ENCODE assay signal across 8 cellular contexts in the genomic region with DNA sequence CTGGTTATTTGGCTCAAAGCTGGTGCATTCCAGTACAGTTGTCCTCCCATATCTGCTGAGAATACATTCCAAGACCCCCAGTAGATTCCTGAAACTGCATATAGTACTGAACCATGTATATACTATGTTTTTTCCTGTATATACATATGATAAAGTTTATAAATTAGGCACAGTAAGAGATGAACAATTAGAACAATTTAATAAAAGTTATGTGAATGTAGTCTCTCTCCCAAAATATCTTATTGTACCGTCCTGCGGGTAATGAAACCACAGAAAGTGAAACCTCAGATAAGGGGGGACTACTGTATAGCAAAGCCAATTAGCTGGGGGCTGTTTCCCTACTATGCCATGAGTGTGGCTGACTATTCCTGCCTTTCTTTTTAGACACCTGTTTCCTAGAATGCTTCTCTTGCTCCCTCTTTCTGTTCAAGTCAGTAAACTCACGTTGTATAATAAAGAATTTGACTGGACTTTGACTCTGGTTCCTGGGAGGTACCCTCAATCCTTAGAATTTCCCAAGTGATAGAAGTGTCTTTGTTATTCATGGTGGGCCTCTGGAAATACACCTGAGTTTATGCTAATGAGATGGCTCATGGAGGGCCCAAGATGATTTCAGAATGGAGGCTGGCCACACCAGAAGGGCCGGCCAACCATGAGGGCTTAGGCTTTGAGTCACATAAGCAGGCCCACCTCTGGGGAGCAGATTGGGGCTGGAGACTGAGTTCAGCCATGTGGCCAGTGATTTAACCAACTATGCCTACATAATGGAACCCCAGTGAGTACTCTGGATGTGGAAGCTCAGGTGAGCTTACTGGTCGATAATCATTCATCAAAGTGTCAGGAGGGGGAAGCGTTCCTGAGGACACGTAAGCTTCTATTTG. TPM values are rescaled to one million over a fixed set of nuclear protein-coding genes. Genes with fewer than 3 reads are reported as not detected.
DNase-seq lines count a peak whose midpoint lies in the region; ATAC-seq and TF ChIP-seq lines count a peak whose summit lies in the region.

No MANE protein-coding gene starts in this region.

- peak overlapping the region; percentile 94 for H3K4me3 ChIP-seq in OCI-LY3 (ENCODE audit: low read length)
- H3K4me3 ChIP-seq in endodermal cell (ENCODE audit: low read length), result peak overlapping the region; percentile 92
- H3K4me3 ChIP-seq in trophoblast cell (ENCODE audit: low read depth, low read length), result no peak overlapping the region

- H3K4me1 ChIP-seq in OCI-LY3 (ENCODE audit: low read length), result peaks cover 17% of the 10 kb centered on the region
- peaks cover 6% of the 10 kb centered on the region for H3K4me1 ChIP-seq in endodermal cell (ENCODE audit: control insufficient read depth, insufficient read depth, low read length)
- H3K4me1 ChIP-seq in trophoblast cell (ENCODE audit: control insufficient read depth in 1 of 2, insufficient read depth in 2 of 2, low read length in 2 of 2), result no peaks in the 10 kb centered on the region

- H3K27me3 Mint-ChIP-seq in endodermal cell (ENCODE audit: insufficient read depth), result no peaks in the 10 kb centered on the region

- ATAC-seq in GM18520 (IDR thresholded peaks at IDR 0.05; ENCODE audit: unreplicated experiment) (peak; percentile 0), GM19455 (IDR thresholded peaks at IDR 0.05; ENCODE audit: unreplicated experiment) (no peak)

- peak overlapping the region; percentile 65 for H4K8ac ChIP-seq in trophoblast cell (ENCODE audit: low read depth, low read length)

- H3K23ac ChIP-seq in trophoblast cell (ENCODE audit: low read length), result no peak overlapping the region

- peaks cover 3% of the 10 kb centered on the region for H3K36me3 Mint-ChIP-seq in endodermal cell (ENCODE audit: low read depth)

- H3K4ac ChIP-seq in trophoblast cell (ENCODE audit: low read depth, low read length), result no peak overlapping the region

- WGBS in endodermal cell (ENCODE audit: insufficient coverage in 1 of 2, insufficient read length in 1 of 2), 2 experiments, result 85 to 87% methylated on average over 7 of the region's 7 CpGs
- WGBS in trophoblast cell (ENCODE audit: extremely low coverage, insufficient coverage, insufficient read length), result no CpG with 5 or more reads among the region's 7 CpGs

- no peak overlapping the region for H3K18ac ChIP-seq in trophoblast cell (ENCODE audit: low read length)

- peak overlapping the region; percentile 94 for H3K27ac Mint-ChIP-seq in endodermal cell

- TF ChIP-seq CTCF in OCI-LY3 (IDR thresholded peaks at IDR 0.05; ENCODE audit: low read depth, low read length) (no peak), endodermal cell (conservative IDR thresholded peaks at IDR 0.05) (no peak)

- no peak overlapping the region for H4K12ac ChIP-seq in trophoblast cell (ENCODE audit: low read depth, low read length)

- DNase-seq in endodermal cell (peak; percentile 55), trophoblast cell (no peak), NCI-H1436 (lab: John Stamatoyannopoulos, UW) (no peak), NCI-H2171 treated with DMSO at 0.1 percent for 48 hours (lab: John Stamatoyannopoulos, UW) (no peak)
- DNase-seq in effector CD8-positive, alpha-beta T cell (lab: John Stamatoyannopoulos, UW), result no peak

- H3K4me1 Mint-ChIP-seq in endodermal cell, result peaks cover 14% of the 10 kb centered on the region

- peaks cover 6% of the 10 kb centered on the region for H3K79me1 ChIP-seq in trophoblast cell (ENCODE audit: low read length)

- no peaks in the 10 kb centered on the region for H3K9me3 ChIP-seq in OCI-LY3 (ENCODE audit: insufficient read depth, low read length)
- H3K9me3 ChIP-seq in endodermal cell (ENCODE audit: control insufficient read depth, low read length), result no peaks in the 10 kb centered on the region
- no peaks in the 10 kb centered on the region for H3K9me3 ChIP-seq in trophoblast cell (ENCODE audit: insufficient read depth, low read depth, low read length)

- H3K36me3 ChIP-seq in OCI-LY3 (replicated peaks; ENCODE audit: low read depth, low read length) (peaks cover 12% of the 10 kb centered on the region), endodermal cell (ENCODE audit: control insufficient read depth, insufficient read depth, low read length) (peaks cover 11% of the 10 kb centered on the region), trophoblast cell (ENCODE audit: control insufficient read depth in 1 of 2, insufficient read depth in 2 of 2, low read length in 2 of 2) (peaks cover 3% of the 10 kb centered on the region in 2 experiments)

- peaks cover 13% of the 10 kb centered on the region for H3K79me2 ChIP-seq in OCI-LY3 (ENCODE audit: low read length)
- H3K79me2 ChIP-seq in trophoblast cell (ENCODE audit: control insufficient read depth, insufficient read depth, low read length, poor library complexity), result peaks cover 5% of the 10 kb centered on the region

- H3K4me3 Mint-ChIP-seq in endodermal cell, result peak overlapping the region; percentile 90

- peak overlapping the region; percentile 86 for H3K4me2 ChIP-seq in OCI-LY3 (ENCODE audit: low read length)
- peak overlapping the region; percentile 93 for H3K4me2 ChIP-seq in trophoblast cell (ENCODE audit: low read length)

- no peaks in the 10 kb centered on the region for H4K20me1 ChIP-seq in OCI-LY3 (ENCODE audit: insufficient read depth, low read length)

- H2AK5ac ChIP-seq in trophoblast cell (ENCODE audit: low read length), result no peak overlapping the region

- no peak overlapping the region for H4K91ac ChIP-seq in trophoblast cell (ENCODE audit: low read depth, low read length)

- H2BK12ac ChIP-seq in trophoblast cell (ENCODE audit: low read length), result no peak overlapping the region

- H3K9ac ChIP-seq in OCI-LY3 (ENCODE audit: low read length) (peak overlapping the region; percentile 85), endodermal cell (ENCODE audit: extremely low read depth, low read length, poor library complexity, severe bottlenecking) (no peak overlapping the region), trophoblast cell (ENCODE audit: low read length) (no peak overlapping the region)

- no peak overlapping the region for H2BK5ac ChIP-seq in trophoblast cell (ENCODE audit: low read depth, low read length, poor library complexity)

- H2AFZ ChIP-seq in OCI-LY3 (ENCODE audit: low read depth, low read length) (peak overlapping the region; percentile 74), trophoblast cell (ENCODE audit: insufficient read depth, low read length, poor library complexity) (peak overlapping the region; percentile 59)

- H3K27me3 ChIP-seq in OCI-LY3 (ENCODE audit: low read depth, low read length) (no peaks in the 10 kb centered on the region), endodermal cell (ENCODE audit: control insufficient read depth, insufficient read depth, low read length, poor library complexity, severe bottlenecking) (no peaks in the 10 kb centered on the region), trophoblast cell (ENCODE audit: insufficient read depth, low read length) (no peaks in the 10 kb centered on the region)

- H3K14ac ChIP-seq in trophoblast cell (ENCODE audit: low read length), result no peak overlapping the region

- H3K27ac ChIP-seq in OCI-LY3 (ENCODE audit: low read length), result peak overlapping the region; percentile 65
- H3K27ac ChIP-seq in endodermal cell (ENCODE audit: low read depth, low read length), result no peak overlapping the region
- no peak overlapping the region for H3K27ac ChIP-seq in trophoblast cell (ENCODE audit: low read depth, low read length)

- H2BK120ac ChIP-seq in trophoblast cell (ENCODE audit: insufficient read depth, low read length, poor library complexity), result no peak overlapping the region

- H3K9me3 Mint-ChIP-seq in endodermal cell, result no peaks in the 10 kb centered on the region

RNA-seq across cellular contexts. Expression of a gene that starts 0.7 kb away (rescaled TPM):
- 10 to 100 TPM; 14.4 to 17.6 TPM for total RNA-seq in endodermal cell
- polyA plus RNA-seq in endodermal cell (2013, experiment 1 of 2), result 22.4 TPM
- polyA plus RNA-seq in endodermal cell (2013, experiment 2 of 2), result 25.0 TPM
- polyA plus RNA-seq in trophoblast cell (2013), result 8.7 and 9.6 TPM in 2 replicates

RNA-seq across cellular contexts. Expression of a gene that starts 37.5 kb away (rescaled TPM):
- total RNA-seq in endodermal cell, result 10 to 100 TPM; 41.5 to 46.6 TPM
- 65.3 TPM for polyA plus RNA-seq in endodermal cell (2013, experiment 1 of 2)
- polyA plus RNA-seq in endodermal cell (2013, experiment 2 of 2), result 61.7 TPM
- 26.6 and 26.8 TPM in 2 replicates for polyA plus RNA-seq in trophoblast cell (2013)
